12 cellular contexts compared by ENCODE assay signal in genomic region chr3:29696311-29696710, GRCh38.
DNase-seq lines count a peak whose midpoint lies in the region; ATAC-seq, FAIRE-seq and TF ChIP-seq lines count a peak whose summit lies in the region.
"Had no signal": no experiment of that assay in that cellular context is flagged by ENCODE, and none has a peak within 500 bp of the region (broad histone marks: within the 10 kb centered on the region; RNA-seq: fewer than 3 reads in every experiment).

No MANE protein-coding gene starts in this region.

- H3K9me1 ChIP-seq in keratinocyte (ENCODE audit: control insufficient read depth, extremely low read depth, insufficient read depth, low read length): no peaks in the 10 kb centered on the region

- no peaks in the 10 kb centered on the region for H3K9me3 ChIP-seq in keratinocyte (ENCODE audit: control insufficient read depth, low read depth, low read length)
- no peaks in the 10 kb centered on the region for H3K9me3 ChIP-seq in stomach

- no peak overlapping the region for H3K9ac ChIP-seq in keratinocyte (ENCODE audit: control insufficient read depth, extremely low read depth, insufficient read depth, low read length)
- H3K9ac ChIP-seq: BLaER1 had no signal

- WGBS in stomach, 5 donors: 72 to 89% (median 85%) methylated on average over 2 of the region's 2 CpGs

- no peak for ATAC-seq in GM21529 (IDR thresholded peaks at IDR 0.05; ENCODE audit: unreplicated experiment)
- ATAC-seq in HG02642 (IDR thresholded peaks at IDR 0.05; ENCODE audit: poor library complexity, unreplicated experiment): no peak
- no peak for ATAC-seq in HG03432 (IDR thresholded peaks at IDR 0.05; ENCODE audit: unreplicated experiment)

- no peak for FAIRE-seq in keratinocyte (lab: Jason Lieb, UNC)

- H3K79me2 ChIP-seq in keratinocyte (ENCODE audit: control insufficient read depth, insufficient read depth, low read length): no peaks in the 10 kb centered on the region

- no peaks in the 10 kb centered on the region for H4K20me1 ChIP-seq in keratinocyte (ENCODE audit: control insufficient read depth, extremely low read depth, insufficient read depth, low read length)
- H4K20me1 ChIP-seq: BLaER1 had no signal

- no peak overlapping the region for H2AFZ ChIP-seq in keratinocyte (ENCODE audit: control insufficient read depth, low read length)

- H3K27me3 ChIP-seq in keratinocyte (ENCODE audit: control insufficient read depth, extremely low read depth, insufficient read depth, low read length) (no peaks in the 10 kb centered on the region), stomach (no peaks in the 10 kb centered on the region)
- H3K27me3 ChIP-seq: BLaER1 had no signal

- H3K4me1 ChIP-seq in keratinocyte (ENCODE audit: control insufficient read depth, extremely low read depth, insufficient read depth, low read length): peaks cover 39% of the 10 kb centered on the region
- H3K4me1 ChIP-seq in stomach: peaks cover 0 to 56% (median 20%) of the 10 kb centered on the region in 4 donors
- H3K4me1 ChIP-seq: BLaER1 had no signal

- H3K4me3 ChIP-seq in cardiac fibroblast (replicated peaks in 1 of 2; ENCODE audit: low read depth in 2 of 2, low read length in 2 of 2) (no peak overlapping the region), keratinocyte (ENCODE audit: control insufficient read depth in 2 of 3, extremely low read depth in 1 of 3, insufficient read depth in 2 of 3, low read depth in 1 of 3, low read length in 3 of 3) (no peak overlapping the region), stomach (no peak overlapping the region)
- H3K4me3 ChIP-seq: BLaER1 had no signal

- peak; percentile 10 for DNase-seq in GM03348 (ENCODE audit: low spot score)
- DNase-seq in cardiac fibroblast (ENCODE audit: low read depth in 2 of 2): peak; percentile 35 to 56
- no peak for DNase-seq in keratinocyte (ENCODE audit: low read depth, low spot score)
- no peak for DNase-seq in stomach
- no peak for DNase-seq in hippocampal formation (lab: John Stamatoyannopoulos, UW)
- DNase-seq: head of caudate nucleus, midbrain, T-helper 2 cell had no signal

- no peak for TF ChIP-seq CTCF in cardiac fibroblast (IDR thresholded peaks at IDR 0.05; ENCODE audit: low read depth, low read length)
- TF ChIP-seq CTCF in keratinocyte (optimal IDR thresholded peaks at IDR 0.05 in 1 of 3, IDR thresholded peaks at IDR 0.05 in 1 of 3, conservative IDR thresholded peaks at IDR 0.05 in 1 of 3; ENCODE audit: extremely low read depth in 1 of 3, insufficient read depth in 2 of 3, low read length in 3 of 3): no peak
- TF ChIP-seq CTCF in stomach (IDR thresholded peaks at IDR 0.05): no peak

- intact Hi-C loops in stomach (cut with DNase I; ENCODE audit: low total_unique reads): no loop called here

- TF ChIP-seq EP300 in stomach (IDR thresholded peaks at IDR 0.05): no peak

- peak overlapping the region; percentile 56 for H3K4me2 ChIP-seq in keratinocyte (ENCODE audit: control insufficient read depth, extremely low read depth, insufficient read depth, low read depth, low read length)
- H3K4me2 ChIP-seq: BLaER1 had no signal

- H3K36me3 ChIP-seq in keratinocyte (ENCODE audit: control insufficient read depth in 2 of 2, extremely low read depth in 1 of 2, insufficient read depth in 2 of 2, low read length in 2 of 2) (no peaks in the 10 kb centered on the region), stomach (no peaks in the 10 kb centered on the region)
- H3K36me3 ChIP-seq: BLaER1 had no signal

- H3K27ac ChIP-seq in keratinocyte (ENCODE audit: control insufficient read depth, insufficient read depth, low read length) (peak overlapping the region; percentile 86), stomach (peak overlapping the region in 4 of 5 donors; percentile 32 to 81 (median 76))
- H3K27ac ChIP-seq: BLaER1 had no signal

- dilution Hi-C loops in keratinocyte (cut with MboI; ENCODE audit: extremely low pct_ligation_motif_present, low sequenced_read_pairs): no loop called here

- no peak for TF ChIP-seq POLR2A in stomach (IDR thresholded peaks at IDR 0.05)

Comparison
In these comparisons a context has a peak if more than half of its experiments do, and no peak if none do; other contexts are left out.
1. DNase-seq: peak in GM03348 (single experiment) and cardiac fibroblast (2 of 2); none in keratinocyte (single experiment), stomach (single experiment) and hippocampal formation (0 of 2).